In the genomic region with DNA sequence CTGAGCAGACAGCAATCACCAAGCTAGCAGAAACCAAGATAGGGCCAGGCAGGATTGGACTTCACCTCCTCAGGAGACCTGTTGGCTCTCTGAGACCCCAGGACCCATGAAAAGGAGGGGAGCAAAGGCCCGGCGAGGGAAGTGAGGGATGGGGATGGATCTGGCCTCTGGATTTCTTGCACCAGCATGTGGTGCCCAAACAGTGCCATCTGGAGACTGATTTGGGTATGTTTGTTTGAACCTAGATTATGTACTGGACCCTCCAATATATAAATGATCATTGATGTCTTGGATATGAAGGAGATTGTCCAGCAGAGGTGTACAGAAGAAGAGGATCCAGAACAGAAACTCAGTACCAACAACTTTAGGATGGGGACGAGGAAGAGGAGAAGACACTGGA, we compare ENCODE assay signal across 30 cellular contexts.
A peak's percentile ranks its signal among the peaks of the same experiment; 100 is the strongest.
DNase-seq lines count a peak whose midpoint lies in the region; ATAC-seq, FAIRE-seq and TF ChIP-seq lines count a peak whose summit lies in the region.
"Had no signal": no experiment of that assay in that cellular context is flagged by ENCODE, and none has a peak within 500 bp of the region (broad histone marks: within the 10 kb centered on the region; RNA-seq: fewer than 3 reads in every experiment).

No MANE protein-coding gene starts in this region.

- no peak overlapping the region for H3K4me3 ChIP-seq in GM06990 (replicated peaks; ENCODE audit: low read depth, low read length)
- H3K4me3 ChIP-seq in Loucy (ENCODE audit: low read length, poor library complexity, severe bottlenecking) = no peak overlapping the region
- H3K4me3 ChIP-seq in GM12878 = no peak overlapping the region
- no peak overlapping the region for H3K4me3 ChIP-seq in stomach
- H3K4me3 ChIP-seq: adrenal gland, dorsolateral prefrontal cortex, gastroesophageal sphincter, hepatocyte, lung, mucosa of descending colon, suprapubic skin had no signal

- DNase-seq in GM06990 (ENCODE audit: extremely low read depth, insufficient read length) (no peak), GM12878 (ENCODE audit: low read depth, low spot score) (no peak), left lobe of liver (ENCODE audit: low spot score) (no peak), NCI-H187 (lab: John Stamatoyannopoulos, UW) (no peak), stomach (no peak)
- no peak for DNase-seq in activated CD4-positive, alpha-beta T cell treated with anti-CD3 and anti-CD28 coated beads, Interleukin-2, amount 50 U/mL, for 1 hour
- DNase-seq: activated CD4-positive, alpha-beta T cell treated with anti-CD3 and anti-CD28 coated beads for 1 hour; activated naive CD4-positive, alpha-beta T cell treated with anti-CD3 and anti-CD28 coated beads, Interleukin-2, amount 10 ng/mL, durations not matched to agents 7 days and 5 days; adrenal gland; C1 segment of cervical spinal cord; dorsolateral prefrontal cortex; HFFc6; mucosa of descending colon; natural killer cell; NCI-H1092 treated with DMSO at 0.1 percent for 48 hours; NCI-H1694 treated with DMSO at 0.1 percent for 48 hours; NCI-H2171; NK-92 treated with Interleukin-12 subunit alpha and Interleukin-12 subunit beta, amount 100 ng/mL, for 24 hours; SHP77; T-helper 2 cell had no signal

- H3K79me2 ChIP-seq in Loucy (ENCODE audit: insufficient read depth, low read length) (no peaks in the 10 kb centered on the region), GM12878 (ENCODE audit: control insufficient read depth, insufficient read depth, low read length) (no peaks in the 10 kb centered on the region)
- H3K79me2 ChIP-seq: hepatocyte had no signal

- intact Hi-C loops in GM12878 (cut with micrococcal nuclease; ENCODE audit: unreplicated experiment) = no loop called here
- intact Hi-C loops in stomach (cut with DNase I; ENCODE audit: low total_unique reads) = no loop called here

- FAIRE-seq in GM12878 (lab: Jason Lieb, UNC) = no peak
- FAIRE-seq: endometrium had no signal

- POLR2A ChIA-PET in GM12878 (lab: Charles Lee) = interaction anchor here (0.6 kb wide), 1 partner anchor 193 kb away, joined by 3 read pairs; no protein-coding TSS in a partner anchor

- in situ Hi-C loops in GM12878 (cut with MboI) = no loop called here

- SMC1A ChIA-PET in GM12878 (lab: Charles Lee; ENCODE audit: uncharacterized antibody, unreplicated experiment) = interaction anchor here (1.0 to 3.5 kb wide), 3 partner anchors 12 to 121 kb away, joined by 3 to 17 read pairs (median 4); no protein-coding TSS in a partner anchor

- H3K9me2 ChIP-seq in Loucy (replicated peaks; ENCODE audit: low read depth, low read length) = no peaks in the 10 kb centered on the region

- H3K4me1 ChIP-seq in Loucy (ENCODE audit: insufficient read depth, low read length, poor library complexity, severe bottlenecking) (no peaks in the 10 kb centered on the region), GM12878 (ENCODE audit: control insufficient read depth, insufficient read depth, low read length) (no peaks in the 10 kb centered on the region; the same call in 1 of the 2 replicates), stomach (no peaks in the 10 kb centered on the region)
- H3K4me1 ChIP-seq: adrenal gland, gastroesophageal sphincter, suprapubic skin had no signal

- H3K4me2 ChIP-seq in Loucy (ENCODE audit: low read depth, low read length, poor library complexity, severe bottlenecking) = no peak overlapping the region
- H3K4me2 ChIP-seq in GM12878 (ENCODE audit: control insufficient read depth, insufficient read depth) = no peak overlapping the region
- H3K4me2 ChIP-seq: hepatocyte had no signal

- ATAC-seq in GM12878 = no peak; the same call in 2 of the 3 replicates
- peak; percentile 37 for ATAC-seq in left lobe of liver
- no peak for ATAC-seq in HG03520 (IDR thresholded peaks at IDR 0.05; ENCODE audit: unreplicated experiment)
- ATAC-seq: activated T-helper 17 cell treated with anti-CD3 and anti-CD28 coated beads, Interleukin-2, amount 50 U/mL, for 72 hours; gastroesophageal sphincter; mucosa of descending colon; natural killer cell; Panc1; stimulated activated memory B cell treated with anti-CD40 and anti-IgM and Interleukin-4, amounts not matched to agents 10 μg/mL and 1 μg/mL and 100 μg/mL, for 72 hours had no signal

- TF ChIP-seq RAD21 in GM12878 (IDR thresholded peaks at IDR 0.05; ENCODE audit: insufficient read depth, low read depth, low read length) = 0 out of 2 replicates have a peak, but pooled peaks have one; percentile 16

- H3K27ac ChIP-seq in GM12878 (ENCODE audit: control insufficient read depth, insufficient read depth) = no peak overlapping the region
- H3K27ac ChIP-seq in stomach = no peak overlapping the region
- H3K27ac ChIP-seq: adrenal gland, dorsolateral prefrontal cortex, gastroesophageal sphincter, hepatocyte, suprapubic skin had no signal

- no peaks in the 10 kb centered on the region for H3F3A ChIP-seq in Loucy (ENCODE audit: low read depth)

- 88% methylated on average over 3 of the region's 3 CpGs for WGBS in GM12878 (ENCODE audit: insufficient coverage, insufficient replicate concordance, low lambda C conversion rate, missing lambda C conversion rate)
- WGBS in stomach, 5 donors = 63 to 77% (median 69%) methylated on average over 3 of the region's 3 CpGs

- TF ChIP-seq EP300 in GM12878 (IDR thresholded peaks at IDR 0.05; ENCODE audit: borderline replicate concordance in 1 of 2, control insufficient read depth in 1 of 2, low read depth in 2 of 2, low read length in 2 of 2) (no peak), stomach (IDR thresholded peaks at IDR 0.05) (no peak)

- no peak overlapping the region for H3K9ac ChIP-seq in Loucy (ENCODE audit: low read depth, low read length, poor library complexity, severe bottlenecking)
- H3K9ac ChIP-seq in GM12878 (ENCODE audit: control insufficient read depth, insufficient read depth, low read length) = no peak overlapping the region

- peak; percentile 11 for TF ChIP-seq CTCF in GM06990 (IDR thresholded peaks at IDR 0.05; ENCODE audit: insufficient read depth, low read length, poor library complexity, severe bottlenecking)
- TF ChIP-seq CTCF in Loucy (conservative IDR thresholded peaks at IDR 0.05; ENCODE audit: low read length) = peak; percentile 51
- TF ChIP-seq CTCF in GM12878 (IDR thresholded peaks at IDR 0.05 in 2 of 3, conservative IDR thresholded peaks at IDR 0.05 in 1 of 3; ENCODE audit: control insufficient read depth in 2 of 3, extremely low read depth in 1 of 3, insufficient read depth in 1 of 3, low read depth in 3 of 3, low read length in 3 of 3) = no peak
- no peak for TF ChIP-seq CTCF in stomach (IDR thresholded peaks at IDR 0.05)

- RAD21 ChIA-PET in GM12878 (lab: Charles Lee; ENCODE audit: unreplicated experiment) = interaction anchor here (0.6 to 1.0 kb wide), 2 partner anchors 9 to 456 kb away, joined by 3 to 4 read pairs; no protein-coding TSS in a partner anchor

- TF ChIP-seq POLR2A in GM12878 (IDR thresholded peaks at IDR 0.05; ENCODE audit: low read depth, low read length) = no peak
- TF ChIP-seq POLR2A in stomach (IDR thresholded peaks at IDR 0.05) = no peak

- H2AFZ ChIP-seq in Loucy (ENCODE audit: low read length) = no peak overlapping the region
- H2AFZ ChIP-seq in GM12878 (ENCODE audit: control insufficient read depth, low read depth, low read length) = no peak overlapping the region
- H2AFZ ChIP-seq: hepatocyte had no signal

- CTCF ChIA-PET in GM12878 (lab: Yijun Ruan, JAX) = interaction anchor here (1.0 to 1.7 kb wide), 6 partner anchors 8 to 448 kb away, joined by 3 to 6 read pairs (median 4); no protein-coding TSS in a partner anchor

- BruUV-seq in GM12878 (replicated peaks; lab: Mats Ljungman, UMichigan) = no TSS peak

- H4K20me1 ChIP-seq in Loucy (ENCODE audit: insufficient read depth, low read length, poor library complexity, severe bottlenecking) (no peaks in the 10 kb centered on the region), GM12878 (ENCODE audit: control insufficient read depth, insufficient read depth) (no peaks in the 10 kb centered on the region)

- H3K36me3 ChIP-seq in GM06990 (ENCODE audit: control insufficient read depth, insufficient read depth, low read length) = no peaks in the 10 kb centered on the region
- H3K36me3 ChIP-seq in Loucy (ENCODE audit: insufficient read depth, low read length) = no peaks in the 10 kb centered on the region
- H3K36me3 ChIP-seq in GM12878 (ENCODE audit: control insufficient read depth in 2 of 2, insufficient read depth in 2 of 2, low read length in 1 of 2) = no peaks in the 10 kb centered on the region
- H3K36me3 ChIP-seq in stomach = no peaks in the 10 kb centered on the region
- H3K36me3 ChIP-seq: adrenal gland, gastroesophageal sphincter, suprapubic skin had no signal

- H3K27me3 ChIP-seq in GM06990 (replicated peaks; ENCODE audit: control insufficient read depth, insufficient read depth, low read length) (no peaks in the 10 kb centered on the region), Loucy (ENCODE audit: insufficient read depth, low read length, poor library complexity, severe bottlenecking) (peaks cover 9% of the 10 kb centered on the region), GM12878 (replicated peaks in 1 of 2; ENCODE audit: control insufficient read depth in 2 of 2, insufficient read depth in 2 of 2, low read length in 1 of 2) (no peaks in the 10 kb centered on the region), stomach (no peaks in the 10 kb centered on the region)
- H3K27me3 ChIP-seq: adrenal gland, dorsolateral prefrontal cortex, gastroesophageal sphincter, hepatocyte, suprapubic skin had no signal

- H3K9me3 ChIP-seq in Loucy (ENCODE audit: insufficient read depth, low read depth, low read length) (no peaks in the 10 kb centered on the region), GM12878 (replicated peaks; ENCODE audit: control insufficient read depth, insufficient read depth, low read length) (no peaks in the 10 kb centered on the region), stomach (peaks cover 0 to 5% (median 0%) of the 10 kb centered on the region in 4 donors)
- H3K9me3 ChIP-seq: adrenal gland, mucosa of descending colon, suprapubic skin had no signal

Comparison
In these comparisons a context has a peak if more than half of its experiments do, and no peak if none do; other contexts are left out.
1. CTCF ChIP-seq: peak in GM06990 (single experiment) and Loucy (single experiment); none in GM12878 (0 of 3) and stomach (0 of 7).